ENCODE assay signal across 32 cellular contexts in genomic region chr3:38372214-38372601, GRCh38.
"Had no signal": no experiment of that assay in that cellular context is flagged by ENCODE, and none has a peak within 500 bp of the region (broad histone marks: within the 10 kb centered on the region; RNA-seq: fewer than 3 reads in every experiment).

No MANE protein-coding gene starts in this region.

- H3K4me1 ChIP-seq: ascending aorta, breast epithelium, colonic mucosa, gastroesophageal sphincter had no signal

- H3K36me3 ChIP-seq: breast epithelium, cardiac muscle cell, colonic mucosa had no signal

- H3K9me3 Mint-ChIP-seq: activated B cell treated with CpG ODN at 0.5 μM for 24 hours; activated naive CD4-positive, alpha-beta T cell treated with anti-CD3 and anti-CD28 coated beads, Interleukin-2, amount 50 U/mL, for 72 hours; activated naive CD8-positive, alpha-beta T cell treated with anti-CD3 and anti-CD28 coated beads, Interleukin-2, amount 10 ng/mL, durations not matched to agents 7 days and 5 days; brain; T-helper 2 cell treated with Interferon-gamma antibody and Interleukin-4, amounts not matched to agents 5 μg/mL and 100 μg/mL, for 36 hours had no signal

- H3K9me3 ChIP-seq: ascending aorta, breast epithelium, colonic mucosa, esophagus squamous epithelium, gastroesophageal sphincter had no signal

- DNase-seq: activated B cell treated with CpG ODN at 0.5 μM for 24 hours; activated CD4-positive, alpha-beta memory T cell treated with anti-CD3 and anti-CD28 coated beads for 36 hours; activated CD4-positive, alpha-beta T cell treated with anti-CD3 and anti-CD28 coated beads for 48 hours; activated CD4-positive, alpha-beta T cell treated with anti-CD3 and anti-CD28 coated beads, Interleukin-2, amount 50 U/mL, for 1 hour; activated CD8-positive, alpha-beta memory T cell treated with anti-CD3 and anti-CD28 coated beads, Interleukin-2, amount 10 ng/mL, durations not matched to agents 7 days and 5 days; activated CD8-positive, alpha-beta memory T cell treated with anti-CD3 and anti-CD28 coated beads, Interleukin-2, amount 50 U/mL, for 4 hours; activated CD8-positive, alpha-beta T cell treated with anti-CD3 and anti-CD28 coated beads, Interleukin-2, amount 10 ng/mL, durations not matched to agents 7 days and 5 days; activated gamma-delta T cell; activated naive CD4-positive, alpha-beta T cell; activated naive CD4-positive, alpha-beta T cell treated with anti-CD3 and anti-CD28 coated beads, Interleukin-2, amount 10 ng/mL, durations not matched to agents 7 days and 5 days; activated naive CD8-positive, alpha-beta T cell treated with anti-CD3 and anti-CD28 coated beads, Interleukin-2, amount 10 ng/mL, durations not matched to agents 7 days and 5 days; activated T-cell treated with anti-CD3 and anti-CD28 coated beads, Interleukin-2, amount 50 U/mL, for 1 hour; activated T-cell treated with anti-CD3 and anti-CD28 coated beads, Interleukin-2, amount 50 U/mL, for 48 hours; central memory CD4-positive, alpha-beta T cell; cerebellar nuclear complex; colonic mucosa; effector CD8-positive, alpha-beta T cell; esophagus squamous epithelium; foreskin melanocyte; head of caudate nucleus; T-helper 1 cell; T-helper 17 cell; T1000; WERI-Rb-1 had no signal

- H3K27ac Mint-ChIP-seq: activated B cell treated with CpG ODN at 0.5 μM for 24 hours; activated CD4-positive, alpha-beta memory T cell treated with anti-CD3 and anti-CD28 coated beads for 36 hours; activated CD8-positive, alpha-beta memory T cell treated with anti-CD3 and anti-CD28 coated beads, Interleukin-2, amount 10 ng/mL, durations not matched to agents 7 days and 5 days; activated CD8-positive, alpha-beta T cell treated with anti-CD3 and anti-CD28 coated beads, Interleukin-2, amount 10 ng/mL, durations not matched to agents 7 days and 5 days; activated naive CD4-positive, alpha-beta T cell treated with anti-CD3 and anti-CD28 coated beads, Interleukin-2, amount 10 ng/mL, durations not matched to agents 7 days and 5 days; activated naive CD8-positive, alpha-beta T cell treated with anti-CD3 and anti-CD28 coated beads, Interleukin-2, amount 10 ng/mL, durations not matched to agents 7 days and 5 days; T-helper 2 cell treated with Interferon-gamma antibody and Interleukin-4, amounts not matched to agents 5 μg/mL and 100 μg/mL, for 36 hours had no signal

- H3K27me3 Mint-ChIP-seq: activated B cell treated with CpG ODN at 0.5 μM for 24 hours; activated CD4-positive, alpha-beta memory T cell treated with anti-CD3 and anti-CD28 coated beads for 36 hours; activated CD8-positive, alpha-beta memory T cell treated with anti-CD3 and anti-CD28 coated beads, Interleukin-2, amount 10 ng/mL, durations not matched to agents 7 days and 5 days; activated naive CD8-positive, alpha-beta T cell treated with anti-CD3 and anti-CD28 coated beads, Interleukin-2, amount 10 ng/mL, durations not matched to agents 7 days and 5 days; T-helper 17 cell had no signal

- H3K27me3 ChIP-seq: ascending aorta, breast epithelium, cardiac muscle cell, colonic mucosa, esophagus squamous epithelium, gastroesophageal sphincter had no signal

- ATAC-seq: activated CD4-positive, CD25-positive, alpha-beta regulatory T cell treated with anti-CD3 and anti-CD28 coated beads, Interleukin-2, amount 50 U/mL, for 24 hours; activated CD8-positive, alpha-beta memory T cell treated with anti-CD3 and anti-CD28 coated beads, Interleukin-2, amount 10 ng/mL, durations not matched to agents 7 days and 5 days; activated CD8-positive, alpha-beta T cell treated with anti-CD3 and anti-CD28 coated beads, Interleukin-2, amount 10 ng/mL, durations not matched to agents 7 days and 5 days; activated naive CD4-positive, alpha-beta T cell treated with anti-CD3 and anti-CD28 coated beads, Interleukin-2, amount 50 U/mL, for 72 hours; gastroesophageal sphincter; T-helper 17 cell had no signal

- H3K4me3 ChIP-seq: ascending aorta, breast epithelium, cardiac muscle cell, colonic mucosa, esophagus squamous epithelium, gastroesophageal sphincter had no signal

- H3K27ac ChIP-seq: ascending aorta, breast epithelium, cardiac muscle cell, colonic mucosa, gastroesophageal sphincter, WERI-Rb-1 had no signal

- H3K4me1 Mint-ChIP-seq: activated B cell treated with CpG ODN at 0.5 μM for 24 hours, brain had no signal

- H3K4me3 Mint-ChIP-seq: activated B cell treated with CpG ODN at 0.5 μM for 24 hours; activated CD4-positive, alpha-beta memory T cell treated with anti-CD3 and anti-CD28 coated beads for 36 hours; activated CD8-positive, alpha-beta memory T cell treated with anti-CD3 and anti-CD28 coated beads, Interleukin-2, amount 10 ng/mL, durations not matched to agents 7 days and 5 days; activated CD8-positive, alpha-beta T cell treated with anti-CD3 and anti-CD28 coated beads, Interleukin-2, amount 10 ng/mL, durations not matched to agents 7 days and 5 days; activated naive CD4-positive, alpha-beta T cell treated with anti-CD3 and anti-CD28 coated beads, Interleukin-2, amount 10 ng/mL, durations not matched to agents 7 days and 5 days; activated naive CD8-positive, alpha-beta T cell treated with anti-CD3 and anti-CD28 coated beads, Interleukin-2, amount 10 ng/mL, durations not matched to agents 7 days and 5 days; brain; T-helper 17 cell; T-helper 2 cell treated with Interferon-gamma antibody and Interleukin-4, amounts not matched to agents 5 μg/mL and 100 μg/mL, for 36 hours had no signal
